Comparison of ENCODE assay signal across 15 cellular contexts in the genomic region with DNA sequence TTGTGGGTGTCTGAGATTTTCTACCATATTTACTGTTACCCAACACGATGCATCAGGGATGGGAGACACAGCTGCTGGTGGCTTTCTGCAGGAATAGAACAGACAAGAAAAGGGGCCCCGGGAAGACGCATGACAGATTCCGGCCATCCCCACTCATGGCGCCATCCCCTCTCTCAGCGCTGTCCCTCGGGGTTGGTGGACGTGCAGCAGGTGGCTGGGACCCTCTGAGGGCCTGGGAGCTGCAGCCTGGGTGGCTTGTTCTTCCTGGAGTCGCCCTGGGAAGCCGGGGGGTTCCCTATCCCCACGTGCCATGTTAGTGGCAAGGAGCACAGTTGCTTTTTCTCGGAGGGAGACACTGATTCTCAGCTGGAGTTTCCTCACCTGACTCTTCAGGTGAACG.
"Had no signal": no experiment of that assay in that cellular context is flagged by ENCODE, and none has a peak within 500 bp of the region (broad histone marks: within the 10 kb centered on the region; RNA-seq: fewer than 3 reads in every experiment).

No MANE protein-coding gene starts in this region.

- H3K9me3 Mint-ChIP-seq: activated naive CD4-positive, alpha-beta T cell treated with anti-CD3 and anti-CD28 coated beads, Interleukin-2, amount 50 U/mL, for 72 hours; activated T-helper 2 cell treated with anti-CD3 and anti-CD28 coated beads, Interferon-gamma antibody, Interleukin-2, Interleukin-4, amounts not matched to agents 10 μg/mL and 5 μg/mL and 100 μg/mL, durations not matched to agents 14 hours and 24 hours and 36 hours; central memory CD8-positive, alpha-beta T cell; stimulated activated naive CD8-positive, alpha-beta T cell treated with anti-CD3 and anti-CD28 coated beads, Interleukin-15, amount 100 ng/mL, for 72 hours; T-helper 2 cell treated with Interferon-gamma antibody and Interleukin-4, amounts not matched to agents 5 μg/mL and 100 μg/mL, for 36 hours had no signal

- H3K4me1 ChIP-seq: psoas muscle, right lobe of liver had no signal

- H3K27me3 ChIP-seq: right lobe of liver had no signal

- ATAC-seq: activated CD4-positive, CD25-positive, alpha-beta regulatory T cell treated with anti-CD3 and anti-CD28 coated beads, Interleukin-2, amount 50 U/mL, for 24 hours; activated naive CD4-positive, alpha-beta T cell treated with anti-CD3 and anti-CD28 coated beads, Interleukin-2, amount 50 U/mL, for 72 hours; mucosa of descending colon; naive thymus-derived CD4-positive, alpha-beta T cell; psoas muscle; stimulated activated naive CD8-positive, alpha-beta T cell treated with anti-CD3 and anti-CD28 coated beads, Interleukin-15, amount 100 ng/mL, for 72 hours had no signal

- H3K36me3 Mint-ChIP-seq: activated naive CD4-positive, alpha-beta T cell treated with anti-CD3 and anti-CD28 coated beads, Interleukin-2, amount 50 U/mL, for 72 hours; naive thymus-derived CD4-positive, alpha-beta T cell had no signal

- H3K27ac ChIP-seq: psoas muscle, right lobe of liver, thoracic aorta had no signal

- DNase-seq: effector CD8-positive, alpha-beta T cell; foreskin fibroblast; naive thymus-derived CD4-positive, alpha-beta T cell; occipital lobe; psoas muscle; stimulated activated CD4-positive, alpha-beta T cell treated with anti-CD3 and anti-CD28 coated beads, Interleukin-1b, Interleukin-23, amount 100 ng/mL, for 48 hours; stimulated activated naive CD8-positive, alpha-beta T cell treated with anti-CD3 and anti-CD28 coated beads, Interleukin-15, amount 100 ng/mL, for 72 hours had no signal

- H3K4me3 ChIP-seq: mucosa of descending colon, psoas muscle, right lobe of liver, thoracic aorta had no signal

- H3K27me3 Mint-ChIP-seq: central memory CD8-positive, alpha-beta T cell; naive thymus-derived CD4-positive, alpha-beta T cell; stimulated activated naive CD8-positive, alpha-beta T cell treated with anti-CD3 and anti-CD28 coated beads, Interleukin-15, amount 100 ng/mL, for 72 hours had no signal

- H3K4me1 Mint-ChIP-seq: central memory CD8-positive, alpha-beta T cell; naive thymus-derived CD4-positive, alpha-beta T cell; stimulated activated naive CD8-positive, alpha-beta T cell treated with anti-CD3 and anti-CD28 coated beads, Interleukin-15, amount 100 ng/mL, for 72 hours had no signal

- H3K27ac Mint-ChIP-seq: activated naive CD4-positive, alpha-beta T cell treated with anti-CD3 and anti-CD28 coated beads, Interleukin-2, amount 50 U/mL, for 72 hours; activated T-helper 2 cell treated with anti-CD3 and anti-CD28 coated beads, Interferon-gamma antibody, Interleukin-2, Interleukin-4, amounts not matched to agents 10 μg/mL and 5 μg/mL and 100 μg/mL, durations not matched to agents 14 hours and 24 hours and 36 hours; naive thymus-derived CD4-positive, alpha-beta T cell; stimulated activated naive CD8-positive, alpha-beta T cell treated with anti-CD3 and anti-CD28 coated beads, Interleukin-15, amount 100 ng/mL, for 72 hours; T-helper 2 cell treated with Interferon-gamma antibody and Interleukin-4, amounts not matched to agents 5 μg/mL and 100 μg/mL, for 36 hours had no signal

- H3K4me3 Mint-ChIP-seq: central memory CD8-positive, alpha-beta T cell; naive thymus-derived CD4-positive, alpha-beta T cell; stimulated activated naive CD8-positive, alpha-beta T cell treated with anti-CD3 and anti-CD28 coated beads, Interleukin-15, amount 100 ng/mL, for 72 hours; T-helper 2 cell treated with Interferon-gamma antibody and Interleukin-4, amounts not matched to agents 5 μg/mL and 100 μg/mL, for 36 hours had no signal

- H3K36me3 ChIP-seq: right lobe of liver, thoracic aorta had no signal

- H3K9me3 ChIP-seq: mucosa of descending colon, psoas muscle, right lobe of liver, thoracic aorta had no signal
